In the genomic region with DNA sequence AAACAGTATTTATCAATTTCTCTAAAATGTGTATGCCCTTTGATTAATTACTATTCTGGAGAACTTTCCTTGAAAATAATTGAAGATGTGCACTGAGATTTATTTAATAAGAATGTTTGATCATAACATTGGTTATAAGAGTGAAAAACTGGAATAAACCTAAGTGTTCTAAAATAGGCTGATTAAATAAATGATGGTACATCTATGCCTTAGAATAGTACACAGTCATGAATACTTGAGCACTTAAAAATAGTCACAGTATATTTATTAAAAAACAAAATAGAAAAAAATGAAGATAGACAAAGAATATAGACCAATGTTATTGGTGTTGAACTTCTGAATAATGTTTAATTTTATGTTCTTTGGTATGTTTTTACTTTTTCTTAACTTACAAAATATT, we compare ENCODE assay signal across 26 cellular contexts.
"Had no signal": no experiment of that assay in that cellular context is flagged by ENCODE, and none has a peak within 500 bp of the region (broad histone marks: within the 10 kb centered on the region; RNA-seq: fewer than 3 reads in every experiment).

No MANE protein-coding gene starts in this region.

- H3K79me2 ChIP-seq: hepatocyte had no signal

- FAIRE-seq: keratinocyte had no signal

- H3K4me1 ChIP-seq: esophagus squamous epithelium, gastroesophageal sphincter, heart left ventricle, left lung, lower lobe of right lung had no signal

- ATAC-seq: esophagus mucosa; gastroesophageal sphincter; heart left ventricle; left cardiac atrium; left lung; left ventricle myocardium superior; lower lobe of right lung; mucosa of descending colon; naive thymus-derived CD8-positive, alpha-beta T cell had no signal

- DNase-seq: dermis blood vessel endothelial cell; dorsolateral prefrontal cortex; effector CD4-positive, alpha-beta T cell; effector memory CD4-positive, alpha-beta T cell; erythroblast; esophagus squamous epithelium; foreskin fibroblast; foreskin melanocyte; heart left ventricle; hypothalamus; immature natural killer cell; left cardiac atrium; left lung; left ventricle myocardium superior; lower lobe of right lung; mesenchymal stem cell; mucosa of descending colon; naive B cell; naive thymus-derived CD8-positive, alpha-beta T cell had no signal

- H3K4me1 Mint-ChIP-seq: immature natural killer cell, naive B cell had no signal

- H3K4me3 ChIP-seq: coronary artery, dorsolateral prefrontal cortex, esophagus squamous epithelium, gastroesophageal sphincter, heart left ventricle, hepatocyte, left lung, lower lobe of right lung, mucosa of descending colon had no signal

- H3K36me3 ChIP-seq: esophagus squamous epithelium, gastroesophageal sphincter, heart left ventricle, left lung, lower lobe of right lung had no signal

- H3K27me3 ChIP-seq: esophagus squamous epithelium, gastroesophageal sphincter, heart left ventricle, hepatocyte had no signal

- H3K4me2 ChIP-seq: hepatocyte had no signal

- H3K9me3 ChIP-seq: esophagus squamous epithelium, left lung, lower lobe of right lung, mucosa of descending colon had no signal

- H3K27ac Mint-ChIP-seq: immature natural killer cell; mesothelial cell of epicardium; naive B cell; naive thymus-derived CD8-positive, alpha-beta T cell had no signal

- H3K9me3 Mint-ChIP-seq: immature natural killer cell had no signal

- H3K36me3 Mint-ChIP-seq: immature natural killer cell had no signal

- H2AFZ ChIP-seq: hepatocyte had no signal

- H3K27ac ChIP-seq: coronary artery, dorsolateral prefrontal cortex, epithelial cell of prostate, esophagus squamous epithelium, gastroesophageal sphincter, heart left ventricle, hepatocyte, left lung, lower lobe of right lung had no signal

- H3K4me3 Mint-ChIP-seq: immature natural killer cell; mesothelial cell of epicardium; naive B cell; naive thymus-derived CD8-positive, alpha-beta T cell had no signal
